Comparison of ENCODE assay signal across 10 cellular contexts in the genomic region with DNA sequence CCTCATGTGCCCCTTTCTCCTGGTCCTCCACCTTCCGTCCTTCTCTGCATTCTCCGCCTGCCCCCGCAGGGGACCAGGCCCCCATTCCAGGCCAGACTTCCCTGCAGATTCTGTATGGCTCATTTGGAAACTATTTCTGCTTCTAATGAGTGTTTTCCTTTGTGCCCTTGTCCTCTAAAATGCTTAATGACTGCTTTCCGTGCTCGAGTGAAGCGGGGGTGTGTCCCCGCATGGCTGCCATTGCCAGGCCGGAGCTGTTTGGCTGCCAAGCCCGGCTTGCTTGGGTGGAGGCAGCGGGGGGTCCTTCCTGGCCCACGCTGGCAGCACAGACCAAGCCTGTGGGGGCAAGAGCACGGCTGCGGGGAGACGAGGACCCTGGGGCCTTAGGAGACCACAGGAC.
A peak's percentile ranks its signal among the peaks of the same experiment; 100 is the strongest.
DNase-seq lines count a peak whose midpoint lies in the region; ATAC-seq and TF ChIP-seq lines count a peak whose summit lies in the region.
"Had no signal": no experiment of that assay in that cellular context is flagged by ENCODE, and none has a peak within 500 bp of the region (broad histone marks: within the 10 kb centered on the region; RNA-seq: fewer than 3 reads in every experiment).

No MANE protein-coding gene starts in this region.

- CTCF ChIA-PET in SK-N-SH (lab: Yijun Ruan, JAX) = interaction anchor here (0.7 to 1.3 kb wide), 3 partner anchors 20 to 112 kb away, joined by 3 to 4 read pairs (median 3); no protein-coding TSS in a partner anchor

- POLR2A ChIA-PET in SK-N-SH (lab: Yijun Ruan, JAX) = no interaction called here

- H3K9ac ChIP-seq in SK-N-SH = peak overlapping the region; percentile 62; the same call in 1 of the 2 replicates
- peak overlapping the region; percentile 95 for H3K9ac ChIP-seq in smooth muscle cell (ENCODE audit: low read depth)

- H3K27me3 ChIP-seq in SK-N-SH (ENCODE audit: insufficient read depth) (no peaks in the 10 kb centered on the region), gastroesophageal sphincter (no peaks in the 10 kb centered on the region), smooth muscle cell (ENCODE audit: low read depth) (no peaks in the 10 kb centered on the region)
- H3K27me3 ChIP-seq: neutrophil had no signal

- H3F3A ChIP-seq in SK-N-SH (replicated peaks; ENCODE audit: insufficient read depth) (no peaks in the 10 kb centered on the region), smooth muscle cell (ENCODE audit: low read depth) (no peaks in the 10 kb centered on the region)

- DNase-seq in H4 (ENCODE audit: low spot score) = peak; percentile 24
- no peak for DNase-seq in SK-N-SH
- DNase-seq in smooth muscle cell (lab: John Stamatoyannopoulos, UW; ENCODE audit: unreplicated experiment) = no peak
- no peak for DNase-seq in NCI-H1048 (lab: John Stamatoyannopoulos, UW)
- DNase-seq: activated CD4-positive, alpha-beta T cell treated with anti-CD3 and anti-CD28 coated beads, Interleukin-2, amount 50 U/mL, for 1 hour had no signal

- H2AFZ ChIP-seq in SK-N-SH (ENCODE audit: low read depth) = peak overlapping the region; percentile 74; the same call in 1 of the 2 replicates
- H2AFZ ChIP-seq in smooth muscle cell (ENCODE audit: low read depth) = no peak overlapping the region

- TF ChIP-seq CTCF in SK-N-SH (IDR thresholded peaks at IDR 0.05) (no peak), gastroesophageal sphincter (IDR thresholded peaks at IDR 0.05) (no peak), smooth muscle cell (IDR thresholded peaks at IDR 0.05; ENCODE audit: borderline replicate concordance, insufficient read depth, poor library complexity, severe bottlenecking) (no peak)

- H3K79me2 ChIP-seq in SK-N-SH (ENCODE audit: insufficient read depth) (no peaks in the 10 kb centered on the region), smooth muscle cell (ENCODE audit: low read depth) (no peaks in the 10 kb centered on the region)

- no peak for TF ChIP-seq POLR2A in gastroesophageal sphincter (IDR thresholded peaks at IDR 0.05)

- no peaks in the 10 kb centered on the region for H3K9me3 ChIP-seq in SK-N-SH
- no peaks in the 10 kb centered on the region for H3K9me3 ChIP-seq in gastroesophageal sphincter
- H3K9me3 ChIP-seq in smooth muscle cell (replicated peaks; ENCODE audit: low read depth) = no peaks in the 10 kb centered on the region
- H3K9me3 ChIP-seq: neutrophil had no signal

- ATAC-seq in gastroesophageal sphincter (no peak), GM19463 (IDR thresholded peaks at IDR 0.05; ENCODE audit: unreplicated experiment) (no peak), HG02870 (IDR thresholded peaks at IDR 0.05; ENCODE audit: unreplicated experiment) (no peak), GM18868 (IDR thresholded peaks at IDR 0.05; ENCODE audit: unreplicated experiment) (no peak)

- no peak for TF ChIP-seq RAD21 in SK-N-SH (IDR thresholded peaks at IDR 0.05; ENCODE audit: low read length)

- H4K20me1 ChIP-seq in SK-N-SH (ENCODE audit: insufficient read depth) (no peaks in the 10 kb centered on the region), smooth muscle cell (ENCODE audit: low read depth) (no peaks in the 10 kb centered on the region)

- H3K36me3 ChIP-seq in SK-N-SH (replicated peaks in 1 of 2; ENCODE audit: control insufficient read depth in 1 of 2, insufficient read depth in 2 of 2, low read length in 1 of 2) (no peaks in the 10 kb centered on the region), gastroesophageal sphincter (no peaks in the 10 kb centered on the region), smooth muscle cell (ENCODE audit: low read depth) (no peaks in the 10 kb centered on the region)
- H3K36me3 ChIP-seq: neutrophil had no signal

- TF ChIP-seq EP300 in SK-N-SH (IDR thresholded peaks at IDR 0.05; ENCODE audit: borderline replicate concordance in 1 of 2, low read depth in 1 of 2, low read length in 1 of 2) = no peak
- no peak for TF ChIP-seq EP300 in gastroesophageal sphincter (IDR thresholded peaks at IDR 0.05)

- H3K27ac ChIP-seq in SK-N-SH (ENCODE audit: low read depth in 2 of 2, low read length in 1 of 2) = peak overlapping the region; percentile 75 to 94
- H3K27ac ChIP-seq in gastroesophageal sphincter = peak overlapping the region in 3 of 4 donors; percentile 72 to 81 (median 76)
- H3K27ac ChIP-seq in smooth muscle cell (ENCODE audit: low read depth) = peak overlapping the region; percentile 99
- H3K27ac ChIP-seq: neutrophil had no signal

- H3K9me2 ChIP-seq in SK-N-SH = no peaks in the 10 kb centered on the region

- H3K4me1 ChIP-seq in SK-N-SH (ENCODE audit: control insufficient read depth in 1 of 2, insufficient read depth in 2 of 2, low read depth in 1 of 2, low read length in 1 of 2) (peaks cover 20 to 77% of the 10 kb centered on the region in 2 experiments; a peak in 3 of 4 replicates), gastroesophageal sphincter (peaks cover 0 to 36% (median 16%) of the 10 kb centered on the region in 3 donors), smooth muscle cell (ENCODE audit: low read depth) (peaks cover 8% of the 10 kb centered on the region)

- WGBS in SK-N-SH (ENCODE audit: low lambda C conversion rate) = 69% methylated on average over 3 of the region's 14 CpGs
- WGBS in gastroesophageal sphincter (ENCODE audit: low coverage in 1 of 2), 2 donors = 21 to 67% methylated on average over 3 of the region's 14 CpGs
- 28% methylated on average over 14 of the region's 14 CpGs for WGBS in smooth muscle cell (ENCODE audit: low lambda C conversion rate)

- H3K4me2 ChIP-seq in SK-N-SH = peak overlapping the region; percentile 56; the same call in 1 of the 2 replicates
- peak overlapping the region; percentile 64 for H3K4me2 ChIP-seq in smooth muscle cell

- H3K4me3 ChIP-seq in SK-N-SH (ENCODE audit: low read depth in 2 of 2, low read length in 1 of 2) (no peak overlapping the region), gastroesophageal sphincter (no peak overlapping the region), smooth muscle cell (no peak overlapping the region)

TF ChIP-seq in SK-N-SH, 30 proteins besides CTCF, POLR2A, EP300 and RAD21:
- no peak for TF ChIP-seq MEF2A (IDR thresholded peaks at IDR 0.05; ENCODE audit: borderline replicate concordance, low read depth)
- TF ChIP-seq, protein P1, sequence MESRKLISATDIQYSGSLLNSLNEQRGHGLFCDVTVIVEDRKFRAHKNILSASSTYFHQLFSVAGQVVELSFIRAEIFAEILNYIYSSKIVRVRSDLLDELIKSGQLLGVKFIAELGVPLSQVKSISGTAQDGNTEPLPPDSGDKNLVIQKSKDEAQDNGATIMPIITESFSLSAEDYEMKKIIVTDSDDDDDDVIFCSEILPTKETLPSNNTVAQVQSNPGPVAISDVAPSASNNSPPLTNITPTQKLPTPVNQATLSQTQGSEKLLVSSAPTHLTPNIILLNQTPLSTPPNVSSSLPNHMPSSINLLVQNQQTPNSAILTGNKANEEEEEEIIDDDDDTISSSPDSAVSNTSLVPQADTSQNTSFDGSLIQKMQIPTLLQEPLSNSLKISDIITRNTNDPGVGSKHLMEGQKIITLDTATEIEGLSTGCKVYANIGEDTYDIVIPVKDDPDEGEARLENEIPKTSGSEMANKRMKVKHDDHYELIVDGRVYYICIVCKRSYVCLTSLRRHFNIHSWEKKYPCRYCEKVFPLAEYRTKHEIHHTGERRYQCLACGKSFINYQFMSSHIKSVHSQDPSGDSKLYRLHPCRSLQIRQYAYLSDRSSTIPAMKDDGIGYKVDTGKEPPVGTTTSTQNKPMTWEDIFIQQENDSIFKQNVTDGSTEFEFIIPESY (IDR thresholded peaks at IDR 0.05; ENCODE audit: borderline replicate concordance, low read depth) = no peak
- TF ChIP-seq GATA2 (CRISPR knock-in tag; IDR thresholded peaks at IDR 0.05) = no peak
- TF ChIP-seq GABPA (IDR thresholded peaks at IDR 0.05; ENCODE audit: low read depth) = no peak
- no peak for TF ChIP-seq FOXJ3 (CRISPR knock-in tag; IDR thresholded peaks at IDR 0.05)
- TF ChIP-seq, protein P2, sequence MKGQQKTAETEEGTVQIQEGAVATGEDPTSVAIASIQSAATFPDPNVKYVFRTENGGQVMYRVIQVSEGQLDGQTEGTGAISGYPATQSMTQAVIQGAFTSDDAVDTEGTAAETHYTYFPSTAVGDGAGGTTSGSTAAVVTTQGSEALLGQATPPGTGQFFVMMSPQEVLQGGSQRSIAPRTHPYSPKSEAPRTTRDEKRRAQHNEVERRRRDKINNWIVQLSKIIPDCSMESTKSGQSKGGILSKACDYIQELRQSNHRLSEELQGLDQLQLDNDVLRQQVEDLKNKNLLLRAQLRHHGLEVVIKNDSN (IDR thresholded peaks at IDR 0.05; ENCODE audit: borderline replicate concordance, low read depth) = no peak
- no peak for TF ChIP-seq YY1 (IDR thresholded peaks at IDR 0.05; ENCODE audit: low read depth)
- TF ChIP-seq RCOR1 (IDR thresholded peaks at IDR 0.05; ENCODE audit: low read length) = no peak
- TF ChIP-seq FOSL2 (IDR thresholded peaks at IDR 0.05; ENCODE audit: borderline replicate concordance, low read depth) = no peak
- no peak for TF ChIP-seq POLR2AphosphoS5 (IDR thresholded peaks at IDR 0.05; ENCODE audit: low read depth, low read length)
- TF ChIP-seq RFX5 (IDR thresholded peaks at IDR 0.05; ENCODE audit: low read length) = no peak
- no peak for TF ChIP-seq MXI1 (IDR thresholded peaks at IDR 0.05; ENCODE audit: low read depth, low read length)
- TF ChIP-seq RXRA (IDR thresholded peaks at IDR 0.05; ENCODE audit: borderline replicate concordance, low read depth) = no peak
- TF ChIP-seq FOXM1 (IDR thresholded peaks at IDR 0.05; ENCODE audit: low read depth) = no peak
- TF ChIP-seq ELF1 (IDR thresholded peaks at IDR 0.05) = no peak
- TF ChIP-seq TAF1 (IDR thresholded peaks at IDR 0.05; ENCODE audit: borderline replicate concordance, low read depth, low read length) = no peak
- TF ChIP-seq EZH2phosphoT487 (IDR thresholded peaks at IDR 0.05; ENCODE audit: borderline replicate concordance, low read depth) = no peak
- no peak for TF ChIP-seq SIN3A (IDR thresholded peaks at IDR 0.05; ENCODE audit: borderline replicate concordance, low read depth, low read length)
